In genomic region chr2:88626171-88627054, GRCh38 we compare ENCODE assay signal across 8 cellular contexts. TPM values are rescaled to one million over a fixed set of nuclear protein-coding genes. Genes with fewer than 3 reads are reported as not detected.
A peak's percentile ranks its signal among the peaks of the same experiment; 100 is the strongest.
DNase-seq lines count a peak whose midpoint lies in the region; ATAC-seq, FAIRE-seq and TF ChIP-seq lines count a peak whose summit lies in the region.

No MANE protein-coding gene starts in this region.

- peaks cover 9% of the 10 kb centered on the region for H3K4me1 Mint-ChIP-seq in stimulated activated effector memory CD8-positive, alpha-beta T cell treated with anti-CD3 and anti-CD28 coated beads, Interleukin-12 subunit alpha, Interleukin-12 subunit beta, amount 100 ng/mL, for 72 hours

- peak overlapping the region; percentile 99 for H3K4me2 ChIP-seq in KMS-11
- peak overlapping the region; percentile 75 for H3K4me2 ChIP-seq in endothelial cell of umbilical vein (ENCODE audit: insufficient read depth, low read length)

- POLR2A ChIA-PET in endothelial cell of umbilical vein (lab: Charles Lee): interaction anchor here (2.6 kb wide), 1 partner anchor 26 kb away, joined by 15 read pairs; no protein-coding TSS in a partner anchor

- peak overlapping the region; percentile 83 for H3K4me3 ChIP-seq in AG09309 (ENCODE audit: control insufficient read depth, low read depth, low read length)
- H3K4me3 ChIP-seq in KMS-11 (IDR thresholded peaks at IDR 0.05; ENCODE audit: insufficient read depth, low read depth, low read length): peak overlapping the region; percentile 97
- H3K4me3 ChIP-seq in endothelial cell of umbilical vein (replicated peaks in 1 of 3; ENCODE audit: insufficient read depth in 1 of 3, low read depth in 1 of 3, low read length in 3 of 3): peak overlapping the region; percentile 54 to 82 (median 79)
- peak overlapping the region; percentile 78 for H3K4me3 ChIP-seq in mucosa of stomach (ENCODE audit: low read length)

- H3K4me1 ChIP-seq in KMS-11 (ENCODE audit: low read depth, poor library complexity, severe bottlenecking) (peaks cover 49% of the 10 kb centered on the region), endothelial cell of umbilical vein (ENCODE audit: control insufficient read depth, extremely low read depth, insufficient read depth, low read length) (peaks cover 24% of the 10 kb centered on the region), mucosa of stomach (ENCODE audit: control insufficient read depth, insufficient read depth, low read length) (peaks cover 24% of the 10 kb centered on the region)

- H3K9me3 ChIP-seq in endothelial cell of umbilical vein (replicated peaks; ENCODE audit: control insufficient read depth, insufficient read depth, low read length) (no peaks in the 10 kb centered on the region), mucosa of stomach (ENCODE audit: control insufficient read depth, low read length) (no peaks in the 10 kb centered on the region)

- H3K79me2 ChIP-seq in KMS-11 (ENCODE audit: insufficient read depth, low read depth) (peaks cover 53% of the 10 kb centered on the region), endothelial cell of umbilical vein (ENCODE audit: control insufficient read depth, insufficient read depth, low read length) (peaks cover 32% of the 10 kb centered on the region)

- CTCF ChIA-PET in endothelial cell of umbilical vein (lab: Charles Lee): interaction anchor here (0.8 to 3.5 kb wide), 5 partner anchors 14 to 45 kb away, joined by 3 to 15 read pairs (median 6); no protein-coding TSS in a partner anchor

- TSS peak; percentile 63 for BruUV-seq in endothelial cell of umbilical vein (replicated peaks; lab: Mats Ljungman, UMichigan)

- no peaks in the 10 kb centered on the region for H3K9me3 Mint-ChIP-seq in stimulated activated effector memory CD8-positive, alpha-beta T cell treated with anti-CD3 and anti-CD28 coated beads, Interleukin-12 subunit alpha, Interleukin-12 subunit beta, amount 100 ng/mL, for 72 hours

- H3K9ac ChIP-seq in KMS-11 (peak overlapping the region; percentile 72), endothelial cell of umbilical vein (replicated peaks; ENCODE audit: extremely low read depth, insufficient read depth, low read length) (peak overlapping the region; percentile 92), mucosa of stomach (ENCODE audit: low read length) (peak overlapping the region; percentile 91)

- H3K27ac ChIP-seq in KMS-11 (peak overlapping the region; percentile 68), endothelial cell of umbilical vein (ENCODE audit: insufficient read depth, low read depth, low read length) (peak overlapping the region; percentile 82)

- peaks cover 13% of the 10 kb centered on the region for H3K36me3 Mint-ChIP-seq in stimulated activated effector memory CD8-positive, alpha-beta T cell treated with anti-CD3 and anti-CD28 coated beads, Interleukin-12 subunit alpha, Interleukin-12 subunit beta, amount 100 ng/mL, for 72 hours

- H3K4me3 Mint-ChIP-seq in stimulated activated effector memory CD8-positive, alpha-beta T cell treated with anti-CD3 and anti-CD28 coated beads, Interleukin-12 subunit alpha, Interleukin-12 subunit beta, amount 100 ng/mL, for 72 hours: no peak overlapping the region

- H4K20me1 ChIP-seq in KMS-11 (ENCODE audit: insufficient read depth) (no peaks in the 10 kb centered on the region), endothelial cell of umbilical vein (replicated peaks; ENCODE audit: control insufficient read depth, extremely low read depth, insufficient read depth, low read length) (peaks cover 6% of the 10 kb centered on the region)

- H3K27ac Mint-ChIP-seq in stimulated activated effector memory CD8-positive, alpha-beta T cell treated with anti-CD3 and anti-CD28 coated beads, Interleukin-12 subunit alpha, Interleukin-12 subunit beta, amount 100 ng/mL, for 72 hours: no peak overlapping the region

- H3K36me3 ChIP-seq in KMS-11 (ENCODE audit: insufficient read depth) (no peaks in the 10 kb centered on the region), endothelial cell of umbilical vein (ENCODE audit: control insufficient read depth in 2 of 2, extremely low read depth in 1 of 2, insufficient read depth in 2 of 2, low read length in 2 of 2) (no peaks in the 10 kb centered on the region), mucosa of stomach (ENCODE audit: control insufficient read depth, insufficient read depth, low read length) (no peaks in the 10 kb centered on the region)

- dilution Hi-C loops in endothelial cell of umbilical vein (cut with MboI; ENCODE audit: extremely low pct_ligation_motif_present, low sequenced_read_pairs): no loop called here

- TF ChIP-seq CTCF in AG09309 (IDR thresholded peaks at IDR 0.05; ENCODE audit: control insufficient read depth, insufficient read depth, low read depth, low read length, missing control alignments) (no peak), KMS-11 (conservative IDR thresholded peaks at IDR 0.05; ENCODE audit: low read depth, low read length) (no peak), endothelial cell of umbilical vein (IDR thresholded peaks at IDR 0.05; ENCODE audit: extremely low read depth in 1 of 2, insufficient read depth in 1 of 2, low read depth in 1 of 2, low read length in 2 of 2) (no peak)

- H3K9me1 ChIP-seq in endothelial cell of umbilical vein (replicated peaks; ENCODE audit: control insufficient read depth, extremely low read depth, insufficient read depth, low read length): no peaks in the 10 kb centered on the region

- H2AFZ ChIP-seq in KMS-11 (ENCODE audit: low read depth): peak overlapping the region; percentile 65
- H2AFZ ChIP-seq in endothelial cell of umbilical vein (ENCODE audit: low read depth, low read length): peak overlapping the region; percentile 80

- peak; percentile 67 for FAIRE-seq in endothelial cell of umbilical vein (lab: Jason Lieb, UNC)

- peak; percentile 0 for ATAC-seq in GM19463 (IDR thresholded peaks at IDR 0.05; ENCODE audit: unreplicated experiment)
- ATAC-seq in stimulated activated effector memory CD8-positive, alpha-beta T cell treated with anti-CD3 and anti-CD28 coated beads, Interleukin-12 subunit alpha, Interleukin-12 subunit beta, amount 100 ng/mL, for 72 hours: peak; percentile 3

- H3K27me3 ChIP-seq in KMS-11 (ENCODE audit: insufficient read depth, low read depth) (no peaks in the 10 kb centered on the region), endothelial cell of umbilical vein (ENCODE audit: control insufficient read depth in 2 of 2, insufficient read depth in 2 of 2, low read length in 2 of 2) (peaks cover 2 to 5% of the 10 kb centered on the region in 2 experiments), mucosa of stomach (ENCODE audit: control insufficient read depth, insufficient read depth, low read length) (no peaks in the 10 kb centered on the region)

- DNase-seq in AG09309 (ENCODE audit: low read depth): peak; percentile 16
- DNase-seq in activated CD8-positive, alpha-beta memory T cell treated with anti-CD3 and anti-CD28 coated beads for 4 hours (ENCODE audit: low read depth in 2 of 2): peak; percentile 21 to 30
- peak; percentile 39 for DNase-seq in endothelial cell of umbilical vein (ENCODE audit: low read depth, low spot score)
- DNase-seq in stimulated activated effector memory CD8-positive, alpha-beta T cell treated with anti-CD3 and anti-CD28 coated beads, Interleukin-12 subunit alpha, Interleukin-12 subunit beta, amount 100 ng/mL, for 72 hours (ENCODE audit: low spot score in 2 of 2): peak in 1 of 2 donors; percentile 77
- DNase-seq in NCI-H2029 (lab: John Stamatoyannopoulos, UW): no peak

- no peak for TF ChIP-seq POLR2A in endothelial cell of umbilical vein (IDR thresholded peaks at IDR 0.05; ENCODE audit: low read depth, low read length)

- intact Hi-C loops in endothelial cell of umbilical vein (cut with micrococcal nuclease): loop anchor here (1.0 to 5.0 kb wide), 5 partner anchors 26 to 65 kb away; partner anchors contain the start of gene RPIA

TF ChIP-seq in endothelial cell of umbilical vein, 7 proteins besides CTCF, POLR2A, EP300 and RAD21:
- TF ChIP-seq JUN (IDR thresholded peaks at IDR 0.05; ENCODE audit: borderline replicate concordance, insufficient read depth, insufficient read length, low read depth) (no peak), POLR2AphosphoS5 (IDR thresholded peaks at IDR 0.05; ENCODE audit: insufficient read depth, low read depth, low read length) (no peak), MYC (IDR thresholded peaks at IDR 0.05; ENCODE audit: low read depth, low read length) (no peak), EZH2 (IDR thresholded peaks at IDR 0.05; ENCODE audit: borderline replicate concordance, low read depth, low read length, severe bottlenecking) (no peak), FOS (IDR thresholded peaks at IDR 0.05; ENCODE audit: borderline replicate concordance, insufficient read depth, low read length) (no peak), MAX (IDR thresholded peaks at IDR 0.05; ENCODE audit: insufficient read depth, insufficient read length) (no peak), GATA2 (IDR thresholded peaks at IDR 0.05; ENCODE audit: insufficient read depth, insufficient read length, low read depth, low read length) (no peak)

RNA-seq across cellular contexts. Expression of gene EIF2AK3, which starts 0.9 kb away (rescaled TPM):
- total RNA-seq in endothelial cell of umbilical vein: 17.3 and 17.5 TPM in 2 replicates
- polyA plus RNA-seq in endothelial cell of umbilical vein: 3.7 and 5.3 TPM in 2 replicates
- polyA plus RNA-seq in endothelial cell of umbilical vein (2011; cell fraction: cytosol; rRNA removed): 7.7 and 10.1 TPM in 2 replicates
- polyA plus RNA-seq in endothelial cell of umbilical vein (2011; cell fraction: nucleus; rRNA removed): 21.5 and 21.6 TPM in 2 replicates
- polyA plus RNA-seq in endothelial cell of umbilical vein (2012): 13.6 and 13.7 TPM in 2 replicates
- 16.4 and 22.7 TPM in 2 replicates for polyA minus RNA-seq in endothelial cell of umbilical vein
- 8.9 TPM for polyA minus RNA-seq in endothelial cell of umbilical vein (2011; cell fraction: cytosol; rRNA and poly(A)+ RNA removed)
- 25.0 and 33.4 TPM in 2 replicates for polyA minus RNA-seq in endothelial cell of umbilical vein (2011; cell fraction: nucleus; rRNA and poly(A)+ RNA removed)
